Comparison of ENCODE assay signal across 21 cellular contexts in genomic region chr2:19336781-19337180, GRCh38. TPM values are rescaled to one million over a fixed set of nuclear protein-coding genes. Genes with fewer than 3 reads are reported as not detected.
"Had no signal": no experiment of that assay in that cellular context is flagged by ENCODE, and none has a peak within 500 bp of the region (broad histone marks: within the 10 kb centered on the region; RNA-seq: fewer than 3 reads in every experiment).

No MANE protein-coding gene starts in this region.

- ATAC-seq: activated CD8-positive, alpha-beta memory T cell treated with anti-CD3 and anti-CD28 coated beads, Interleukin-2, amount 10 ng/mL, durations not matched to agents 7 days and 5 days; gastrocnemius medialis; mucosa of descending colon; naive thymus-derived CD4-positive, alpha-beta T cell had no signal

- H3K4me1 ChIP-seq: uterus had no signal

- DNase-seq: activated CD4-positive, alpha-beta memory T cell treated with anti-CD3 and anti-CD28 coated beads, Interleukin-2, amount 10 ng/mL, durations not matched to agents 7 days and 5 days; activated CD4-positive, alpha-beta T cell treated with anti-CD3 and anti-CD28 coated beads for 48 hours; activated CD4-positive, CD25-positive, alpha-beta regulatory T cell; activated CD8-positive, alpha-beta memory T cell treated with anti-CD3 and anti-CD28 coated beads, Interleukin-2, amount 10 ng/mL, durations not matched to agents 7 days and 5 days; activated naive CD4-positive, alpha-beta T cell treated with Interleukin-2 at 50 U/mL for 16 hours; activated naive CD8-positive, alpha-beta T cell treated with anti-CD3 and anti-CD28 coated beads, Interleukin-2, amount 10 ng/mL, durations not matched to agents 7 days and 5 days; activated T-cell treated with anti-CD3 and anti-CD28 coated beads, Interleukin-2, amount 50 U/mL, for 1 hour; erythroblast; gastrocnemius medialis; left colon; mucosa of descending colon; naive thymus-derived CD4-positive, alpha-beta T cell; stimulated activated naive CD4-positive, alpha-beta T cell; T1000; transverse colon; uterus had no signal

- H3K27me3 ChIP-seq: gastrocnemius medialis, transverse colon, uterus had no signal

- H3K4me3 ChIP-seq: coronary artery, gastrocnemius medialis, lung, mucosa of descending colon, transverse colon, uterus had no signal

- H3K36me3 ChIP-seq: gastrocnemius medialis, transverse colon, uterus had no signal

- H3K27ac ChIP-seq: coronary artery, gastrocnemius medialis, transverse colon, uterus had no signal

- H3K9me3 ChIP-seq: gastrocnemius medialis, mucosa of descending colon, transverse colon, uterus had no signal

RNA-seq across cellular contexts. Expression of gene OSR1, which starts 21.6 kb away (rescaled TPM):
- total RNA-seq: activated CD4-positive, alpha-beta memory T cell treated with anti-CD3 and anti-CD28 coated beads, Interleukin-2, amount 10 ng/mL, durations not matched to agents 7 days and 5 days; activated CD8-positive, alpha-beta memory T cell treated with anti-CD3 and anti-CD28 coated beads, Interleukin-2, amount 10 ng/mL, durations not matched to agents 7 days and 5 days; activated naive CD8-positive, alpha-beta T cell treated with anti-CD3 and anti-CD28 coated beads, Interleukin-2, amount 10 ng/mL, durations not matched to agents 7 days and 5 days; activated T-helper 2 cell treated with anti-CD3 and anti-CD28 coated beads, Interferon-gamma antibody, Interleukin-2, Interleukin-4, amounts not matched to agents 10 μg/mL and 5 μg/mL and 100 μg/mL, durations not matched to agents 14 hours and 24 hours and 36 hours; naive thymus-derived CD4-positive, alpha-beta T cell; pulmonary artery endothelial cell; T-helper 1 cell treated with Interleukin-12 subunit alpha and Interleukin-12 subunit beta and Interleukin-4 antibody, amounts not matched to agents 30 ng/mL and 1 ng/mL, for 36 hours had no signal
- polyA plus RNA-seq: naive thymus-derived CD4-positive, alpha-beta T cell had no signal
